ENCODE assay signal across 37 cellular contexts in genomic region chr9:129661029-129661428, GRCh38. TPM values are rescaled to one million over a fixed set of nuclear protein-coding genes. Genes with fewer than 3 reads are reported as not detected.
"Had no signal": no experiment of that assay in that cellular context is flagged by ENCODE, and none has a peak within 500 bp of the region (broad histone marks: within the 10 kb centered on the region; RNA-seq: fewer than 3 reads in every experiment).

No MANE protein-coding gene starts in this region.

- DNase-seq: Karpas-422, Kasumi-1, KG1, MG63, MM.1S, MV-4-11, NCI-H1048, NCI-H1092, NCI-H1092 treated with DMSO at 0.1 percent for 48 hours, NCI-H1105, NCI-H1105 treated with DMSO at 0.1 percent for 48 hours, NCI-H1417, NCI-H1417 treated with DMSO at 0.1 percent for 48 hours, NCI-H1436, NCI-H1436 treated with DMSO at 0.1 percent for 48 hours, NCI-H146, NCI-H1694, NCI-H1694 treated with DMSO at 0.1 percent for 48 hours, NCI-H187, NCI-H187 treated with DMSO at 0.1 percent for 48 hours, NCI-H1930, NCI-H2029, NCI-H2029 treated with DMSO at 0.1 percent for 48 hours, NCI-H2081, NCI-H2081 treated with DMSO at 0.1 percent for 48 hours, NCI-H2107, NCI-H2171, NCI-H2171 treated with DMSO at 0.1 percent for 48 hours, NCI-H2227 treated with DMSO at 0.1 percent for 48 hours, NCI-H226, NCI-H345, NCI-H446, NCI-H446 treated with DMSO at 0.1 percent for 48 hours, NCI-H510A had no signal

- H3K4me3 ChIP-seq: MG63 had no signal

- H3K36me3 ChIP-seq: MG63 had no signal

- H3K9me3 ChIP-seq: MG63 had no signal

RNA-seq across cellular contexts. Expression of gene PRRX2, which starts 4.4 kb away (rescaled TPM):
- total RNA-seq: LHCN-M2, MCF 10A had no signal

RNA-seq across cellular contexts. Expression of gene C9orf50, which starts 40.1 kb away (rescaled TPM):
- total RNA-seq: LHCN-M2, M059J, MCF 10A had no signal
